8 cellular contexts compared by ENCODE assay signal in genomic region chr19:43594710-43595604, GRCh38. TPM values are rescaled to one million over a fixed set of nuclear protein-coding genes. Genes with fewer than 3 reads are reported as not detected.
DNase-seq lines count a peak whose midpoint lies in the region; ATAC-seq and TF ChIP-seq lines count a peak whose summit lies in the region.

No MANE protein-coding gene starts in this region.

- peaks cover 0 to 31% (median 10%) of the 10 kb centered on the region in 4 donors for H3K4me1 ChIP-seq in right lobe of liver

- H3K9me3 ChIP-seq in right lobe of liver = no peaks in the 10 kb centered on the region

- H3K4me3 ChIP-seq in coronary artery (peak overlapping the region; percentile 67), right lobe of liver (peak overlapping the region; percentile 57 to 66 (median 61))

- no peaks in the 10 kb centered on the region for H3K27me3 ChIP-seq in right lobe of liver

- TF ChIP-seq CTCF in coronary artery (IDR thresholded peaks at IDR 0.05) (peak; percentile 45), right lobe of liver (IDR thresholded peaks at IDR 0.05) (peak; percentile 56 to 72 (median 64))

- H3K27ac ChIP-seq in coronary artery (peak overlapping the region; percentile 76 to 97), right lobe of liver (peak overlapping the region; percentile 70 to 96 (median 92))

- intact Hi-C loops in right lobe of liver (cut with DNase I) = no loop called here

- peak; percentile 26 for TF ChIP-seq POLR2A in right lobe of liver (IDR thresholded peaks at IDR 0.05)

- 0% methylated on average over 12 of the region's 64 CpGs for WGBS in right lobe of liver (ENCODE audit: insufficient coverage, low coverage, low lambda C conversion rate, missing lambda C conversion rate)

- DNase-seq in AG08395 (ENCODE audit: low spot score) = peak; percentile 36
- DNase-seq in GM19240 (ENCODE audit: insufficient read length, low spot score) = peak; percentile 56
- DNase-seq in NCI-H2196 (lab: John Stamatoyannopoulos, UW; ENCODE audit: unreplicated experiment) = peak; percentile 76
- peak; percentile 47 to 56 for DNase-seq in activated CD4-positive, alpha-beta T cell treated with anti-CD3 and anti-CD28 coated beads for 24 hours (ENCODE audit: low read depth in 2 of 2)
- no peak for DNase-seq in coronary artery (ENCODE audit: low spot score)
- DNase-seq in right lobe of liver = peak; percentile 59 to 73 (median 72)
- peak; percentile 32 to 59 (median 52) for DNase-seq in stimulated activated CD4-positive, alpha-beta T cell treated with anti-CD3 and anti-CD28 coated beads, TNF-alpha, amount 100 ng/mL, for 1 hour (ENCODE audit: low read depth in 3 of 3, low spot score in 1 of 3)

- peak; percentile 6 to 33 (median 20) for ATAC-seq in right lobe of liver
- ATAC-seq in GM18858 (IDR thresholded peaks at IDR 0.05; ENCODE audit: unreplicated experiment) = no peak

- peaks cover 0 to 18% (median 3%) of the 10 kb centered on the region in 4 donors for H3K36me3 ChIP-seq in right lobe of liver

RNA-seq across cellular contexts. Expression of gene IRGQ, which starts 1.0 kb away (rescaled TPM):
- 10 to 100 TPM in 4 of 6 experiments, 1 to 10 TPM in 2; 9.1 to 18.6 (median 11.0) TPM for total RNA-seq in right lobe of liver

RNA-seq across cellular contexts. Expression of gene ZNF576, which starts 1.4 kb away (rescaled TPM):
- 10 to 100 TPM in 4 of 6 experiments, 1 to 10 TPM in 2; 7.7 to 15.8 (median 10.3) TPM for total RNA-seq in right lobe of liver

RNA-seq across cellular contexts. Expression of gene SRRM5, which starts 16.9 kb away (rescaled TPM):
- under 1 TPM in 5 of 6 experiments, not detected in 1; 0.09 to 0.37 (median 0.18) TPM for total RNA-seq in right lobe of liver

RNA-seq across cellular contexts. Expression of gene PINLYP, which starts 19.4 kb away (rescaled TPM):
- 1 to 10 TPM in 1 of 6 experiments, under 1 TPM in 4, not detected in 1; 0.58 to 1.5 (median 0.81) TPM for total RNA-seq in right lobe of liver

RNA-seq across cellular contexts. Expression of gene XRCC1, which starts 19.6 kb away (rescaled TPM):
- total RNA-seq in right lobe of liver = 1 to 10 TPM; 5.5 to 8.4 (median 7.5) TPM
